Comparison of ENCODE assay signal across 15 cellular contexts in genomic region chr18:24799720-24800119, GRCh38.
"Had no signal": no experiment of that assay in that cellular context is flagged by ENCODE, and none has a peak within 500 bp of the region (broad histone marks: within the 10 kb centered on the region; RNA-seq: fewer than 3 reads in every experiment).

No MANE protein-coding gene starts in this region.

- H3K27ac Mint-ChIP-seq: activated CD4-positive, alpha-beta T cell treated with anti-CD3 and anti-CD28 coated beads, Interleukin-2, amount 10 ng/mL, durations not matched to agents 24 days and 14 days; activated naive CD8-positive, alpha-beta T cell treated with anti-CD3 and anti-CD28 coated beads for 36 hours; activated T-cell treated with anti-CD3 and anti-CD28 coated beads, Interleukin-2, amount 50 U/mL, for 72 hours; natural killer cell had no signal

- H3K4me3 ChIP-seq: psoas muscle, suprapubic skin had no signal

- H3K4me1 Mint-ChIP-seq: activated CD4-positive, alpha-beta T cell treated with anti-CD3 and anti-CD28 coated beads, Interleukin-2, amount 10 ng/mL, durations not matched to agents 24 days and 14 days; activated naive CD8-positive, alpha-beta T cell treated with anti-CD3 and anti-CD28 coated beads for 36 hours; natural killer cell had no signal

- H3K9me3 Mint-ChIP-seq: activated CD4-positive, alpha-beta T cell treated with anti-CD3 and anti-CD28 coated beads, Interleukin-2, amount 10 ng/mL, durations not matched to agents 24 days and 14 days; activated naive CD8-positive, alpha-beta T cell treated with anti-CD3 and anti-CD28 coated beads for 36 hours had no signal

- DNase-seq: activated CD4-positive, alpha-beta T cell treated with anti-CD3 and anti-CD28 coated beads, Interleukin-2, amount 10 ng/mL, durations not matched to agents 24 days and 14 days; activated CD4-positive, CD25-positive, alpha-beta regulatory T cell; activated CD8-positive, alpha-beta memory T cell treated with anti-CD3 and anti-CD28 coated beads, Interleukin-2, amount 50 U/mL, for 48 hours; activated naive CD8-positive, alpha-beta T cell treated with anti-CD3 and anti-CD28 coated beads for 36 hours; activated T-cell treated with anti-CD3 and anti-CD28 coated beads, Interleukin-2, amount 50 U/mL, for 72 hours; amygdala; cortex of kidney; effector memory CD4-positive, alpha-beta T cell; left cardiac atrium; natural killer cell; psoas muscle; stimulated activated naive CD8-positive, alpha-beta T cell treated with anti-CD3 and anti-CD28 coated beads, Interleukin-15, Interleukin-2, amounts not matched to agents 100 U/mL and 50 U/mL, for 24 hours had no signal

- H3K9me3 ChIP-seq: psoas muscle, suprapubic skin had no signal

- H3K4me3 Mint-ChIP-seq: activated CD4-positive, alpha-beta T cell treated with anti-CD3 and anti-CD28 coated beads, Interleukin-2, amount 10 ng/mL, durations not matched to agents 24 days and 14 days; activated naive CD8-positive, alpha-beta T cell treated with anti-CD3 and anti-CD28 coated beads for 36 hours; activated T-cell treated with anti-CD3 and anti-CD28 coated beads, Interleukin-2, amount 50 U/mL, for 72 hours; natural killer cell had no signal

- ATAC-seq: activated T-cell treated with anti-CD3 and anti-CD28 coated beads, Interleukin-2, amount 50 U/mL, for 72 hours; left cardiac atrium; natural killer cell; psoas muscle; sciatic nerve; stimulated activated naive CD8-positive, alpha-beta T cell treated with anti-CD3 and anti-CD28 coated beads, Interleukin-15, Interleukin-2, amounts not matched to agents 100 U/mL and 50 U/mL, for 24 hours had no signal

- H3K27me3 Mint-ChIP-seq: activated CD4-positive, alpha-beta T cell treated with anti-CD3 and anti-CD28 coated beads, Interleukin-2, amount 10 ng/mL, durations not matched to agents 24 days and 14 days; activated naive CD8-positive, alpha-beta T cell treated with anti-CD3 and anti-CD28 coated beads for 36 hours had no signal

- H3K36me3 Mint-ChIP-seq: activated naive CD8-positive, alpha-beta T cell treated with anti-CD3 and anti-CD28 coated beads for 36 hours; brain; natural killer cell had no signal

- H3K27ac ChIP-seq: psoas muscle, suprapubic skin had no signal

- H3K4me1 ChIP-seq: psoas muscle had no signal

- H3K27me3 ChIP-seq: suprapubic skin had no signal

- H3K36me3 ChIP-seq: suprapubic skin had no signal
